ENCODE assay signal across 9 cellular contexts in genomic region chr17:28724500-28725165, GRCh38. TPM values are rescaled to one million over a fixed set of nuclear protein-coding genes. Genes with fewer than 3 reads are reported as not detected.
A peak's percentile ranks its signal among the peaks of the same experiment; 100 is the strongest.
DNase-seq lines count a peak whose midpoint lies in the region; ATAC-seq, FAIRE-seq and TF ChIP-seq lines count a peak whose summit lies in the region.
"Had no signal": no experiment of that assay in that cellular context is flagged by ENCODE, and none has a peak within 500 bp of the region (broad histone marks: within the 10 kb centered on the region; RNA-seq: fewer than 3 reads in every experiment).

No MANE protein-coding gene starts in this region.

- peaks cover 3% of the 10 kb centered on the region for H3K9me3 ChIP-seq in T-helper 17 cell (ENCODE audit: control insufficient read depth, low read length, poor library complexity, severe bottlenecking)
- no peaks in the 10 kb centered on the region for H3K9me3 ChIP-seq in fibroblast of lung (ENCODE audit: control insufficient read depth, insufficient read depth, low read depth, low read length)
- H3K9me3 ChIP-seq in subcutaneous abdominal adipose tissue (ENCODE audit: control insufficient read depth in 5 of 5, low read length in 5 of 5) = no peaks in the 10 kb centered on the region

- no peaks in the 10 kb centered on the region for H3K27me3 Mint-ChIP-seq in T-helper 17 cell

- peak; percentile 73 for DNase-seq in activated CD8-positive, alpha-beta memory T cell treated with anti-CD3 and anti-CD28 coated beads for 24 hours
- no peak for DNase-seq in activated CD8-positive, alpha-beta memory T cell treated with anti-CD3 and anti-CD28 coated beads, Interleukin-2, amount 50 U/mL, for 4 hours
- DNase-seq in T-helper 17 cell (no peak), fibroblast of lung (ENCODE audit: low read depth in 2 of 2) (no peak), D721Med (ENCODE audit: insufficient read length, low spot score) (no peak), NCI-H226 (no peak), AG20443 (ENCODE audit: low spot score) (no peak)
- DNase-seq: effector CD8-positive, alpha-beta T cell had no signal

- H3K36me3 ChIP-seq in fibroblast of lung (ENCODE audit: control insufficient read depth, insufficient read depth, low read length) = peaks cover 11% of the 10 kb centered on the region
- H3K36me3 ChIP-seq in subcutaneous abdominal adipose tissue (ENCODE audit: control insufficient read depth in 5 of 5, insufficient read depth in 5 of 5, low read length in 5 of 5) = peaks cover 8 to 34% (median 30%) of the 10 kb centered on the region in 5 donors

- TF ChIP-seq CTCF in fibroblast of lung (conservative IDR thresholded peaks at IDR 0.05 in 1 of 2, IDR thresholded peaks at IDR 0.05 in 1 of 2; ENCODE audit: low read depth in 1 of 2, low read length in 2 of 2) (no peak), D721Med (IDR thresholded peaks at IDR 0.05; ENCODE audit: insufficient read depth, missing control alignments) (no peak)

- no peak overlapping the region for H3K9ac ChIP-seq in fibroblast of lung (ENCODE audit: insufficient read depth, low read length)
- no peak overlapping the region for H3K9ac ChIP-seq in subcutaneous abdominal adipose tissue (ENCODE audit: low read length in 5 of 5)

- H3K27me3 ChIP-seq in fibroblast of lung (ENCODE audit: control insufficient read depth, insufficient read depth, low read length) (no peaks in the 10 kb centered on the region), subcutaneous abdominal adipose tissue (ENCODE audit: control insufficient read depth in 5 of 5, insufficient read depth in 4 of 5, low read length in 5 of 5) (peaks cover 0 to 3% (median 0%) of the 10 kb centered on the region in 5 donors)

- H3K4me3 Mint-ChIP-seq in T-helper 17 cell = peak overlapping the region; percentile 97

- peaks cover 62% of the 10 kb centered on the region for H3K4me1 Mint-ChIP-seq in T-helper 17 cell

- H3K4me3 ChIP-seq in fibroblast of lung (replicated peaks in 1 of 4; ENCODE audit: control extremely low read depth in 1 of 4, insufficient read depth in 1 of 4, low read depth in 3 of 4, low read length in 4 of 4) (peak overlapping the region in 2 of 4 experiments; percentile 60 to 78), subcutaneous abdominal adipose tissue (ENCODE audit: low read depth in 1 of 5, low read length in 5 of 5) (no peak overlapping the region)

- no peak for FAIRE-seq in D721Med (lab: Jason Lieb, UNC)

- H3K4me2 ChIP-seq in fibroblast of lung (ENCODE audit: extremely low read depth, insufficient read depth, low read length) = no peak overlapping the region

- H2AFZ ChIP-seq in fibroblast of lung (ENCODE audit: low read length) = no peak overlapping the region

- ATAC-seq in T-helper 17 cell = no peak

- H4K20me1 ChIP-seq in fibroblast of lung (ENCODE audit: control insufficient read depth, extremely low read depth, insufficient read depth, low read length) = no peaks in the 10 kb centered on the region

- H3K79me2 ChIP-seq in fibroblast of lung (ENCODE audit: control insufficient read depth, insufficient read depth, low read length) = peaks cover 35% of the 10 kb centered on the region

- H3K4me1 ChIP-seq in fibroblast of lung (ENCODE audit: control insufficient read depth, extremely low read depth, insufficient read depth, low read length) (peaks cover 17% of the 10 kb centered on the region), subcutaneous abdominal adipose tissue (ENCODE audit: control insufficient read depth in 5 of 5, insufficient read depth in 5 of 5, low read length in 5 of 5) (peaks cover 14 to 66% (median 60%) of the 10 kb centered on the region in 5 donors)

- peak overlapping the region; percentile 86 for H3K27ac Mint-ChIP-seq in T-helper 17 cell

- peak overlapping the region; percentile 68 for H3K27ac ChIP-seq in fibroblast of lung (ENCODE audit: insufficient read depth, low read length)
- peak overlapping the region; percentile 54 for H3K27ac ChIP-seq in subcutaneous abdominal adipose tissue (ENCODE audit: low read depth, low read length)

- peaks cover 6% of the 10 kb centered on the region for H3K36me3 Mint-ChIP-seq in T-helper 17 cell (ENCODE audit: low read depth)

RNA-seq across cellular contexts. Expression of gene TLCD1, which starts 1.4 kb away (rescaled TPM):
- 1 to 10 TPM; 1.1 to 1.4 TPM for total RNA-seq in T-helper 17 cell
- 4.1 and 6.6 TPM in 2 replicates for total RNA-seq in fibroblast of lung
- 10.8 and 11.5 TPM in 2 replicates for polyA plus RNA-seq in fibroblast of lung
- polyA plus RNA-seq in fibroblast of lung (2012) = 9.7 and 11.9 TPM in 2 replicates
- 19.7 and 27.4 TPM in 2 replicates for polyA minus RNA-seq in fibroblast of lung (ENCODE audit: low replicate concordance)

RNA-seq across cellular contexts. Expression of gene NEK8, which starts 4.0 kb away (rescaled TPM):
- total RNA-seq in T-helper 17 cell = 1 to 10 TPM; 5.8 to 8.8 TPM
- total RNA-seq in fibroblast of lung = 2.8 TPM in 2 replicates
- 3.0 and 3.8 TPM in 2 replicates for polyA plus RNA-seq in fibroblast of lung
- 2.0 and 2.2 TPM in 2 replicates for polyA plus RNA-seq in fibroblast of lung (2012)
- polyA minus RNA-seq in fibroblast of lung (ENCODE audit: low replicate concordance) = 3.4 and 8.3 TPM in 2 replicates

RNA-seq across cellular contexts. Expression of gene RPL23A, which starts 4.8 kb away (rescaled TPM):
- total RNA-seq in T-helper 17 cell (1,000 to 10,000 TPM; 2,757 to 2,860 TPM), fibroblast of lung (519 and 881 TPM in 2 replicates)
- polyA plus RNA-seq in fibroblast of lung = 1,041 and 1,196 TPM in 2 replicates
- polyA plus RNA-seq in fibroblast of lung (2012) = 1,359 and 1,543 TPM in 2 replicates
- polyA minus RNA-seq in fibroblast of lung (ENCODE audit: low replicate concordance) = 77.8 and 117 TPM in 2 replicates

RNA-seq across cellular contexts. Expression of gene RAB34, which starts 7.0 kb away (rescaled TPM):
- 10 to 100 TPM in 1 of 2 donors, 1 to 10 TPM in 1; 8.3 to 24.3 TPM for total RNA-seq in T-helper 17 cell
- total RNA-seq in fibroblast of lung = 159 and 174 TPM in 2 replicates
- 287 and 338 TPM in 2 replicates for polyA plus RNA-seq in fibroblast of lung
- polyA plus RNA-seq in fibroblast of lung (2012) = 210 and 269 TPM in 2 replicates
- 474 and 535 TPM in 2 replicates for polyA minus RNA-seq in fibroblast of lung (ENCODE audit: low replicate concordance)

RNA-seq across cellular contexts. Expression of gene PROCA1, which starts 12.9 kb away (rescaled TPM):
- total RNA-seq in T-helper 17 cell (1 to 10 TPM; 4.8 to 6.3 TPM), fibroblast of lung (2.3 and 2.6 TPM in 2 replicates)
- polyA plus RNA-seq in fibroblast of lung = 0.85 and 0.93 TPM in 2 replicates
- 0.80 and 1.0 TPM in 2 replicates for polyA plus RNA-seq in fibroblast of lung (2012)
- polyA minus RNA-seq in fibroblast of lung (ENCODE audit: low replicate concordance) = 0.55 TPM in 1 of 2 replicates, not detected in the other
